23 cellular contexts compared by ENCODE assay signal in genomic region chr10:5511231-5511884, GRCh38. TPM values are rescaled to one million over a fixed set of nuclear protein-coding genes. Genes with fewer than 3 reads are reported as not detected.
DNase-seq lines count a peak whose midpoint lies in the region; ATAC-seq and TF ChIP-seq lines count a peak whose summit lies in the region.
"Had no signal": no experiment of that assay in that cellular context is flagged by ENCODE, and none has a peak within 500 bp of the region (broad histone marks: within the 10 kb centered on the region; RNA-seq: fewer than 3 reads in every experiment).

No MANE protein-coding gene starts in this region.

- TF ChIP-seq POLR2A in suprapubic skin (IDR thresholded peaks at IDR 0.05) = no peak

- H3K4me1 ChIP-seq in mesendoderm (ENCODE audit: control insufficient read depth, low read depth, low read length) = no peaks in the 10 kb centered on the region
- H3K4me1 ChIP-seq in suprapubic skin = peaks cover 69% of the 10 kb centered on the region
- H3K4me1 ChIP-seq: SJCRH30 had no signal

- H3K4ac ChIP-seq in mesendoderm (ENCODE audit: low read depth, low read length) = peak overlapping the region; percentile 19

- POLR2A ChIA-PET in activated naive CD8-positive, alpha-beta T cell treated with anti-CD3 and anti-CD28 coated beads, Interleukin-2, amount 10 ng/mL, durations not matched to agents 7 days and 5 days (lab: Charles Lee) = no interaction called here

- peaks cover 7% of the 10 kb centered on the region for H3K4me1 Mint-ChIP-seq in activated naive CD8-positive, alpha-beta T cell treated with anti-CD3 and anti-CD28 coated beads, Interleukin-2, amount 10 ng/mL, durations not matched to agents 7 days and 5 days
- H3K4me1 Mint-ChIP-seq in activated naive CD8-positive, alpha-beta T cell treated with anti-CD3 and anti-CD28 coated beads, Interleukin-2, amount 50 U/mL, for 24 hours = peaks cover 9% of the 10 kb centered on the region
- H3K4me1 Mint-ChIP-seq in chondrocyte (ENCODE audit: low read depth) = no peaks in the 10 kb centered on the region

- H4K5ac ChIP-seq in mesendoderm (ENCODE audit: low read length) = no peak overlapping the region

- peak; percentile 10 for DNase-seq in activated naive CD8-positive, alpha-beta T cell treated with anti-CD3 and anti-CD28 coated beads, Interleukin-2, amount 10 ng/mL, durations not matched to agents 7 days and 5 days
- DNase-seq in activated naive CD8-positive, alpha-beta T cell treated with anti-CD3 and anti-CD28 coated beads, Interleukin-2, amount 50 U/mL, for 24 hours = no peak
- DNase-seq in chondrocyte (ENCODE audit: low spot score) = peak; percentile 84
- peak; percentile 36 for DNase-seq in mesendoderm
- DNase-seq in suprapubic skin (ENCODE audit: low spot score in 2 of 2) = peak in 1 of 2 donors; percentile 62
- no peak for DNase-seq in kidney tubule cell (ENCODE audit: low spot score)
- DNase-seq in activated CD8-positive, alpha-beta memory T cell treated with anti-CD3 and anti-CD28 coated beads, Interleukin-2, amount 50 U/mL, for 48 hours = no peak
- DNase-seq: COR-L47, DMS153, IMR-90, Karpas-422, MM.1S, NCI-H1092, NCI-H1694, NCI-H2081 treated with DMSO at 0.1 percent for 48 hours, SJCRH30 had no signal

- H3K36me3 Mint-ChIP-seq in activated naive CD8-positive, alpha-beta T cell treated with anti-CD3 and anti-CD28 coated beads, Interleukin-2, amount 10 ng/mL, durations not matched to agents 7 days and 5 days = no peaks in the 10 kb centered on the region
- no peaks in the 10 kb centered on the region for H3K36me3 Mint-ChIP-seq in activated naive CD8-positive, alpha-beta T cell treated with anti-CD3 and anti-CD28 coated beads, Interleukin-2, amount 50 U/mL, for 24 hours (ENCODE audit: low read depth)
- H3K36me3 Mint-ChIP-seq in chondrocyte (ENCODE audit: low read depth) = peaks cover 2% of the 10 kb centered on the region

- TF ChIP-seq EP300 in suprapubic skin (IDR thresholded peaks at IDR 0.05) = no peak

- H3K9me3 ChIP-seq in suprapubic skin = no peaks in the 10 kb centered on the region
- H3K9me3 ChIP-seq: SJCRH30 had no signal

- no peak overlapping the region for H3K27ac Mint-ChIP-seq in activated naive CD8-positive, alpha-beta T cell treated with anti-CD3 and anti-CD28 coated beads, Interleukin-2, amount 10 ng/mL, durations not matched to agents 7 days and 5 days
- no peak overlapping the region for H3K27ac Mint-ChIP-seq in activated naive CD8-positive, alpha-beta T cell treated with anti-CD3 and anti-CD28 coated beads, Interleukin-2, amount 50 U/mL, for 24 hours
- H3K27ac Mint-ChIP-seq in chondrocyte (ENCODE audit: unreplicated experiment) = no peak overlapping the region

- H3K4me3 Mint-ChIP-seq in activated naive CD8-positive, alpha-beta T cell treated with anti-CD3 and anti-CD28 coated beads, Interleukin-2, amount 10 ng/mL, durations not matched to agents 7 days and 5 days = no peak overlapping the region
- H3K4me3 Mint-ChIP-seq in activated naive CD8-positive, alpha-beta T cell treated with anti-CD3 and anti-CD28 coated beads, Interleukin-2, amount 50 U/mL, for 24 hours = no peak overlapping the region
- H3K4me3 Mint-ChIP-seq in chondrocyte (ENCODE audit: unreplicated experiment) = no peak overlapping the region

- H3K9me3 Mint-ChIP-seq in activated naive CD8-positive, alpha-beta T cell treated with anti-CD3 and anti-CD28 coated beads, Interleukin-2, amount 10 ng/mL, durations not matched to agents 7 days and 5 days = no peaks in the 10 kb centered on the region
- H3K9me3 Mint-ChIP-seq in activated naive CD8-positive, alpha-beta T cell treated with anti-CD3 and anti-CD28 coated beads, Interleukin-2, amount 50 U/mL, for 24 hours = no peaks in the 10 kb centered on the region
- no peaks in the 10 kb centered on the region for H3K9me3 Mint-ChIP-seq in chondrocyte (ENCODE audit: low read depth)

- H3K4me2 ChIP-seq in mesendoderm (ENCODE audit: low read length) = no peak overlapping the region

- H3K27me3 Mint-ChIP-seq in activated naive CD8-positive, alpha-beta T cell treated with anti-CD3 and anti-CD28 coated beads, Interleukin-2, amount 10 ng/mL, durations not matched to agents 7 days and 5 days = peaks cover 20% of the 10 kb centered on the region
- H3K27me3 Mint-ChIP-seq in activated naive CD8-positive, alpha-beta T cell treated with anti-CD3 and anti-CD28 coated beads, Interleukin-2, amount 50 U/mL, for 24 hours = peaks cover 5% of the 10 kb centered on the region
- peaks cover 7% of the 10 kb centered on the region for H3K27me3 Mint-ChIP-seq in chondrocyte (ENCODE audit: low read depth)

- H3K23ac ChIP-seq in mesendoderm (ENCODE audit: low read length) = no peak overlapping the region

- no peak overlapping the region for H2BK120ac ChIP-seq in mesendoderm (ENCODE audit: low read depth, low read length)

- no peak overlapping the region for H3K4me3 ChIP-seq in mesendoderm (ENCODE audit: low read length)
- no peak overlapping the region for H3K4me3 ChIP-seq in suprapubic skin
- H3K4me3 ChIP-seq: GM12878, SJCRH30 had no signal

- no peak overlapping the region for H3K18ac ChIP-seq in mesendoderm (ENCODE audit: low read length)

- no peak overlapping the region for H2BK15ac ChIP-seq in mesendoderm (replicated peaks; ENCODE audit: low read depth)

- no peak overlapping the region for H3K9ac ChIP-seq in mesendoderm (ENCODE audit: low read length)

- no peak for ATAC-seq in activated naive CD8-positive, alpha-beta T cell treated with anti-CD3 and anti-CD28 coated beads, Interleukin-2, amount 10 ng/mL, durations not matched to agents 7 days and 5 days (ENCODE audit: low read depth)
- no peak for ATAC-seq in activated naive CD8-positive, alpha-beta T cell treated with anti-CD3 and anti-CD28 coated beads, Interleukin-2, amount 50 U/mL, for 24 hours
- no peak for ATAC-seq in HG03520 (IDR thresholded peaks at IDR 0.05; ENCODE audit: unreplicated experiment)
- ATAC-seq: GM12878, Panc1 had no signal

- H2AK5ac ChIP-seq in mesendoderm (ENCODE audit: low read length) = no peak overlapping the region

- no peak for TF ChIP-seq CTCF in chondrocyte (IDR thresholded peaks at IDR 0.05)
- no peak for TF ChIP-seq CTCF in suprapubic skin (IDR thresholded peaks at IDR 0.05)

- no peaks in the 10 kb centered on the region for H3K36me3 ChIP-seq in mesendoderm (ENCODE audit: control insufficient read depth, insufficient read depth, low read length)
- H3K36me3 ChIP-seq in suprapubic skin = no peaks in the 10 kb centered on the region
- H3K36me3 ChIP-seq: SJCRH30 had no signal

- H3K27me3 ChIP-seq in mesendoderm (ENCODE audit: insufficient read depth, low read length, poor library complexity) (no peaks in the 10 kb centered on the region), suprapubic skin (no peaks in the 10 kb centered on the region)
- H3K27me3 ChIP-seq: SJCRH30 had no signal

- peak overlapping the region; percentile 22 for H3K56ac ChIP-seq in mesendoderm (ENCODE audit: low read length)

- H3K27ac ChIP-seq in mesendoderm (ENCODE audit: low read depth, low read length) = no peak overlapping the region
- H3K27ac ChIP-seq in suprapubic skin = peak overlapping the region; percentile 32
- H3K27ac ChIP-seq: SJCRH30 had no signal

- H3K79me2 ChIP-seq in mesendoderm (ENCODE audit: control insufficient read depth, insufficient read depth, low read length) = no peaks in the 10 kb centered on the region

- H4K8ac ChIP-seq in mesendoderm (ENCODE audit: low read depth, low read length) = no peak overlapping the region

- H3K79me1 ChIP-seq in mesendoderm (ENCODE audit: low read length) = no peaks in the 10 kb centered on the region

- H2BK5ac ChIP-seq in mesendoderm (ENCODE audit: low read length) = no peak overlapping the region

- WGBS in mesendoderm (ENCODE audit: extremely low coverage, insufficient coverage, low lambda C conversion rate) = no CpG with 5 or more reads among the region's 32 CpGs
- WGBS in suprapubic skin = 84% methylated on average over 32 of the region's 32 CpGs

RNA-seq across cellular contexts. Expression of gene CALML5, which starts 12.0 kb away (rescaled TPM):
- not detected for total RNA-seq in activated naive CD8-positive, alpha-beta T cell treated with anti-CD3 and anti-CD28 coated beads, Interleukin-2, amount 10 ng/mL, durations not matched to agents 7 days and 5 days
- total RNA-seq in chondrocyte (not detected in 3 replicates), suprapubic skin (1,000 to 10,000 TPM in 3 of 4 donors, 100 to 1,000 TPM in 1; 429 to 3,135 (median 2,230) TPM)
- polyA plus RNA-seq in mesendoderm (2013, experiment 1 of 2) = not detected
- polyA plus RNA-seq in mesendoderm (2013, experiment 2 of 2) = not detected
- total RNA-seq: Daoy, GM12878, H4, IMR-90, NCI-H460, SJCRH30 had no signal
- polyA plus RNA-seq: AG04450, GM12878, IMR-90 had no signal

RNA-seq across cellular contexts. Expression of gene CALML3, which starts 13.4 kb away (rescaled TPM):
- not detected for total RNA-seq in activated naive CD8-positive, alpha-beta T cell treated with anti-CD3 and anti-CD28 coated beads, Interleukin-2, amount 10 ng/mL, durations not matched to agents 7 days and 5 days
- total RNA-seq in chondrocyte = not detected in 3 replicates
- not detected for polyA plus RNA-seq in mesendoderm (2013, experiment 1 of 2)
- polyA plus RNA-seq in mesendoderm (2013, experiment 2 of 2) = not detected
- 100 to 1,000 TPM in 2 of 4 donors, 10 to 100 TPM in 2; 27.4 to 296 (median 105) TPM for total RNA-seq in suprapubic skin
- total RNA-seq: Daoy, GM12878, H4, IMR-90, NCI-H460, SJCRH30 had no signal
- polyA plus RNA-seq: AG04450, GM12878, IMR-90 had no signal

Comparison
In these comparisons a context has a peak if more than half of its experiments do, and no peak if none do; other contexts are left out.
1. DNase-seq: peak in activated naive CD8-positive, alpha-beta T cell treated with anti-CD3 and anti-CD28 coated beads, Interleukin-2, amount 10 ng/mL, durations not matched to agents 7 days and 5 days (single experiment), chondrocyte (single experiment) and mesendoderm (single experiment); none in activated naive CD8-positive, alpha-beta T cell treated with anti-CD3 and anti-CD28 coated beads, Interleukin-2, amount 50 U/mL, for 24 hours (single experiment), kidney tubule cell (single experiment) and activated CD8-positive, alpha-beta memory T cell treated with anti-CD3 and anti-CD28 coated beads, Interleukin-2, amount 50 U/mL, for 48 hours (single experiment).
2. RNA of gene CALML5, which starts 12.0 kb away (total RNA-seq): 429 to 3,135 TPM in suprapubic skin; not detected in activated naive CD8-positive, alpha-beta T cell treated with anti-CD3 and anti-CD28 coated beads, Interleukin-2, amount 10 ng/mL, durations not matched to agents 7 days and 5 days and not detected in chondrocyte; every median in the first group is over 100 times any median in the second.
3. RNA of gene CALML3, which starts 13.4 kb away (total RNA-seq): 27.4 to 296 TPM in suprapubic skin; not detected in activated naive CD8-positive, alpha-beta T cell treated with anti-CD3 and anti-CD28 coated beads, Interleukin-2, amount 10 ng/mL, durations not matched to agents 7 days and 5 days and not detected in chondrocyte; every median in the first group is over 10 times any median in the second.